In the genomic region with DNA sequence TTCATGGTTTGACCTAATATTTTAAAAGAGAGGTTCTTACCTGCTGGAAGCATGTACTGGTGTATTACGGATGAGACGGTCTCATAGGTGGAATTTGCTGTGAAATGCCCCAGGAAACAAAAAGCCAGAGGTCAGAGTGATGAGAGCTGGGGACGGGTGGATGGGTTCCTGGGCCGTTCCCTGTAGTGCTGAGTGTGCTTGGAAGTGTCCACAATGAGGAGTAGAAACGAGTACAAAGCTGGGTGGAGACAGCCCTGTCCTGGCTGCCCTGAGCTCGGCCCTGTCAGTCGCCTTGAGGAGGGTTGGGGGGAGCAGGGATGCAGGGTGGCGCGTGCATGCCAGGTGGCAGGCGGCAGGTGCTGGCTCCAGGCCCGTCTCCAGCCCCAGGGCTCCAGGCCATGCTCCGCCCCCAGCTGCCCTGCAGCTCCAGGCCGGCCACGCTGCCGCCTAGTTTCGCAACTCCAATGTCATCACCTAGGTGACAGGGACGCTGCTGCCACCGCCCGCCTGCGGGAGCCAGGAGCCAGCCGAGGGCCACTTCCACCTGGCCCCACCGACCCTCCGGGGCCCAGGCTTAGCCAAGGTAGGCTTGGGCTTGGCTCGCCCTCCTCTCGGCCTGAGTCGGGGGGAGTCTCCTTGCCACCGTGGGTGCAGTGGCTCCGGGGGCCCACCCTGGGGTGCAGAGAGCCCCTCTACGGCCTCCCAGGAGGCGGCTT, we compare ENCODE assay signal across 8 cellular contexts. TPM values are rescaled to one million over a fixed set of nuclear protein-coding genes. Genes with fewer than 3 reads are reported as not detected.
A peak's percentile ranks its signal among the peaks of the same experiment; 100 is the strongest.
DNase-seq lines count a peak whose midpoint lies in the region; ATAC-seq, FAIRE-seq and TF ChIP-seq lines count a peak whose summit lies in the region.

No MANE protein-coding gene starts in this region.

- 9 to 31% (median 21%) methylated on average over 24 to 30 of the region's 30 CpGs for WGBS in small intestine, 3 donors

- H3K79me2 ChIP-seq in HCT116 (ENCODE audit: insufficient read depth, low read length), result peaks cover 63% of the 10 kb centered on the region; the same call in 1 of the 2 replicates

- POLR2A ChIA-PET in HCT116 (lab: Charles Lee), result interaction anchor here (0.6 kb wide), 1 partner anchor 98 kb away, joined by 4 read pairs; no protein-coding TSS in a partner anchor

- H3K4me3 ChIP-seq in HCT116 (replicated peaks in 1 of 2; ENCODE audit: low read depth in 1 of 2, low read length in 2 of 2) (no peak overlapping the region), small intestine (ENCODE audit: low read depth in 1 of 2, low read length in 2 of 2) (no peak overlapping the region)

- ATAC-seq in HCT116 (peak; percentile 90), Right ventricle myocardium superior (ENCODE audit: poor library complexity) (peak; percentile 98), HG03354 (IDR thresholded peaks at IDR 0.05; ENCODE audit: poor library complexity, severe bottlenecking, unreplicated experiment) (no peak)

- H3K27me3 ChIP-seq in HCT116 (ENCODE audit: insufficient read depth, low read length), result no peaks in the 10 kb centered on the region
- H3K27me3 ChIP-seq in small intestine (ENCODE audit: control insufficient read depth in 2 of 2, insufficient read depth in 2 of 2, low read length in 2 of 2), result peaks cover 2 to 4% of the 10 kb centered on the region in 2 donors

- TF ChIP-seq RAD21 in HCT116 (IDR thresholded peaks at IDR 0.05; ENCODE audit: low read depth), result no peak

- peak overlapping the region; percentile 33; the same call in 1 of the 2 replicates for H3K9ac ChIP-seq in HCT116 (ENCODE audit: low read length)

- H3K27ac ChIP-seq in HCT116 (ENCODE audit: low read depth, low read length), result no peak overlapping the region
- H3K27ac ChIP-seq in small intestine (ENCODE audit: low read depth in 1 of 2, low read length in 1 of 2), result no peak overlapping the region

- no peaks in the 10 kb centered on the region for H3K9me3 ChIP-seq in HCT116 (ENCODE audit: control insufficient read depth in 1 of 2, insufficient read depth in 1 of 2, low read depth in 1 of 2, low read length in 2 of 2)
- no peaks in the 10 kb centered on the region for H3K9me3 ChIP-seq in small intestine (ENCODE audit: control insufficient read depth, low read depth)

- no peaks in the 10 kb centered on the region for H3K36me3 ChIP-seq in HCT116 (ENCODE audit: control insufficient read depth in 1 of 2, insufficient read depth in 2 of 2, low read length in 2 of 2)
- no peaks in the 10 kb centered on the region for H3K36me3 ChIP-seq in small intestine (ENCODE audit: control insufficient read depth in 2 of 2, insufficient read depth in 2 of 2, low read length in 2 of 2)

- no peaks in the 10 kb centered on the region for H4K20me1 ChIP-seq in HCT116 (ENCODE audit: insufficient read depth)

- no peak for TF ChIP-seq CTCF in HCT116 (IDR thresholded peaks at IDR 0.05 in 2 of 3, conservative IDR thresholded peaks at IDR 0.05 in 1 of 3; ENCODE audit: borderline replicate concordance in 1 of 3, insufficient read depth in 1 of 3, low read depth in 2 of 3, low read length in 2 of 3)

- TF ChIP-seq POLR2A in HCT116 (IDR thresholded peaks at IDR 0.05; ENCODE audit: borderline replicate concordance, extremely low read depth, insufficient read depth, insufficient read length) (no peak), GM12891 (IDR thresholded peaks at IDR 0.05; ENCODE audit: low read depth, low read length) (no peak)

- H3K9me2 ChIP-seq in HCT116 (ENCODE audit: insufficient read depth), result no peaks in the 10 kb centered on the region

- FAIRE-seq in small intestine (lab: Jason Lieb, UNC) (no peak), GM12891 (lab: Jason Lieb, UNC) (no peak)

- H3K4me2 ChIP-seq in HCT116 (ENCODE audit: low read length), result peak overlapping the region; percentile 63

- no TSS peak for BruUV-seq in HCT116 (replicated peaks; lab: Mats Ljungman, UMichigan)

- CTCF ChIA-PET in HCT116 (lab: Charles Lee), result no interaction called here

- H3K4me1 ChIP-seq in HCT116 (ENCODE audit: control insufficient read depth in 1 of 2, insufficient read depth in 2 of 2, low read length in 2 of 2) (peaks cover 25 to 56% of the 10 kb centered on the region in 2 experiments), small intestine (ENCODE audit: control insufficient read depth in 2 of 2, insufficient read depth in 1 of 2, low read depth in 1 of 2, low read length in 1 of 2) (peaks cover 0 to 2% of the 10 kb centered on the region in 2 donors)

- peak; percentile 49 for DNase-seq in HCT116 (ENCODE audit: low read depth, low spot score)
- DNase-seq in NOMO-1 treated with dmso at 0.1 percent for 144 hours (lab: John Stamatoyannopoulos, UW; ENCODE audit: unreplicated experiment), result peak; percentile 79
- peak; percentile 89 for DNase-seq in Right ventricle myocardium superior
- DNase-seq in small intestine, result peak; percentile 89
- DNase-seq in GM12891 (ENCODE audit: insufficient read length, low spot score), result no peak
- DNase-seq in activated T-cell treated with anti-CD3 and anti-CD28 coated beads, Interleukin-2, amount 50 U/mL, for 48 hours, result no peak
- no peak for DNase-seq in DMS114 treated with DMSO at 0.1 percent for 48 hours (lab: John Stamatoyannopoulos, UW; ENCODE audit: unreplicated experiment)

- no peak overlapping the region for H2AFZ ChIP-seq in HCT116 (ENCODE audit: low read depth, low read length, poor library complexity, severe bottlenecking)

- RAD21 ChIA-PET in HCT116 (lab: Charles Lee; ENCODE audit: low non-redundant PET in 1 of 2, low total read pairs in 2 of 2, uncharacterized antibody in 2 of 2, unreplicated experiment in 2 of 2), result no interaction called here

- intact Hi-C loops in HCT116 (cut with micrococcal nuclease), result loop anchor here (5.0 kb wide), 1 partner anchor 234 kb away; the partner anchor contains the start of gene C1orf174
- intact Hi-C loops in Right ventricle myocardium superior (cut with DNase I), result no loop called here

TF ChIP-seq in HCT116, 20 proteins besides CTCF, POLR2A, EP300 and RAD21 (continues in another document):
- TF ChIP-seq JUND (IDR thresholded peaks at IDR 0.05) (no peak), EZH2 (IDR thresholded peaks at IDR 0.05) (no peak), ATF3 (IDR thresholded peaks at IDR 0.05) (no peak), TCF7L2 (IDR thresholded peaks at IDR 0.05; ENCODE audit: borderline replicate concordance, extremely low read depth, insufficient read depth, insufficient read length) (peak; percentile 52), ZFX (IDR thresholded peaks at IDR 0.05) (no peak), FOSL1 (IDR thresholded peaks at IDR 0.05; ENCODE audit: low read depth) (no peak), SP1 (IDR thresholded peaks at IDR 0.05; ENCODE audit: low read depth) (no peak), POLR2AphosphoS5 (IDR thresholded peaks at IDR 0.05; ENCODE audit: low read depth, low read length) (peak; percentile 33; the same call in 1 of the 2 replicates), ELF1 (IDR thresholded peaks at IDR 0.05; ENCODE audit: borderline replicate concordance, low read depth) (no peak), CBX3 (IDR thresholded peaks at IDR 0.05; ENCODE audit: low read depth) (no peak), ZNF274 (IDR thresholded peaks at IDR 0.05; ENCODE audit: low read depth, low read length) (no peak), YY1 (IDR thresholded peaks at IDR 0.05; ENCODE audit: extremely low read depth, insufficient replicate concordance, low read depth, low read length) (no peak)

TF ChIP-seq in GM12891, 5 proteins besides CTCF, POLR2A, EP300 and RAD21:
- TF ChIP-seq POU2F2 (IDR thresholded peaks at IDR 0.05; ENCODE audit: low read depth, low read length) (no peak), POLR2AphosphoS5 (IDR thresholded peaks at IDR 0.05; ENCODE audit: low read depth, low read length) (no peak), TAF1 (IDR thresholded peaks at IDR 0.05; ENCODE audit: low read depth, low read length) (no peak), SPI1 (IDR thresholded peaks at IDR 0.05; ENCODE audit: low read depth, low read length) (no peak), PAX5 (IDR thresholded peaks at IDR 0.05; ENCODE audit: insufficient read depth, low read length, severe bottlenecking) (no peak)

RNA-seq across cellular contexts. Expression of gene TP73, which starts 16.4 kb away (rescaled TPM):
- total RNA-seq in HCT116 (2021; ENCODE audit: unreplicated experiment), result 19.2 TPM
- 9.9 and 10.1 TPM in 2 replicates for polyA plus RNA-seq in HCT116 (2012)
- total RNA-seq in Right ventricle myocardium superior, result not detected
- under 1 TPM in 1 of 3 donors, not detected in 2; 0.15 TPM for polyA plus RNA-seq in small intestine
- polyA plus RNA-seq in GM12891 (2012; ENCODE audit: low read depth, missing spikeins), result 8.8 TPM

RNA-seq across cellular contexts. Expression of gene WRAP73, which starts 18.8 kb away (rescaled TPM):
- 51.4 TPM for total RNA-seq in HCT116 (2021; ENCODE audit: unreplicated experiment)
- polyA plus RNA-seq in HCT116 (2012), result 43.0 and 45.5 TPM in 2 replicates
- 10.0 TPM for total RNA-seq in Right ventricle myocardium superior
- polyA plus RNA-seq in small intestine, result 10 to 100 TPM; 25.7 to 36.9 (median 33.0) TPM
- polyA plus RNA-seq in GM12891 (2012; ENCODE audit: low read depth, missing spikeins), result 23.5 TPM

RNA-seq across cellular contexts. Expression of gene TPRG1L, which starts 43.9 kb away (rescaled TPM):
- total RNA-seq in HCT116 (2021; ENCODE audit: unreplicated experiment), result 25.6 TPM
- polyA plus RNA-seq in HCT116 (2012), result 17.6 and 18.6 TPM in 2 replicates
- 47.0 TPM for total RNA-seq in Right ventricle myocardium superior
- 10 to 100 TPM; 41.2 to 97.7 (median 86.2) TPM for polyA plus RNA-seq in small intestine
- polyA plus RNA-seq in GM12891 (2012; ENCODE audit: low read depth, missing spikeins), result 10.6 TPM

RNA-seq across cellular contexts. Expression of gene MEGF6, which starts 57.4 kb away (rescaled TPM):
- total RNA-seq in HCT116 (2021; ENCODE audit: unreplicated experiment) (47.6 TPM), Right ventricle myocardium superior (7.3 TPM)
- polyA plus RNA-seq in HCT116 (2012), result 34.0 and 43.9 TPM in 2 replicates
- 1 to 10 TPM in 2 of 3 donors, under 1 TPM in 1; 0.45 to 5.5 (median 1.9) TPM for polyA plus RNA-seq in small intestine
- polyA plus RNA-seq in GM12891 (2012; ENCODE audit: low read depth, missing spikeins), result 0.40 TPM

Comparison
In these comparisons a context has a peak if more than half of its experiments do, and no peak if none do; other contexts are left out.
1. DNase-seq: peak in HCT116 (single experiment), NOMO-1 treated with dmso at 0.1 percent for 144 hours (single experiment), Right ventricle myocardium superior (single experiment) and small intestine (single experiment); none in GM12891 (single experiment), activated T-cell treated with anti-CD3 and anti-CD28 coated beads, Interleukin-2, amount 50 U/mL, for 48 hours (0 of 2) and DMS114 treated with DMSO at 0.1 percent for 48 hours (single experiment).
2. RNA of gene TP73, which starts 16.4 kb away (total RNA-seq): 19.2 TPM in HCT116 (single experiment); not detected in Right ventricle myocardium superior (single experiment); every median in the first group is over 10 times any median in the second.